In genomic region chr2:208648368-208648767, GRCh38 we compare ENCODE assay signal across 14 cellular contexts.
DNase-seq lines count a peak whose midpoint lies in the region; ATAC-seq and TF ChIP-seq lines count a peak whose summit lies in the region.
"Had no signal": no experiment of that assay in that cellular context is flagged by ENCODE, and none has a peak within 500 bp of the region (broad histone marks: within the 10 kb centered on the region; RNA-seq: fewer than 3 reads in every experiment).

No MANE protein-coding gene starts in this region.

- H3K4me3 ChIP-seq in epithelial cell of proximal tubule (ENCODE audit: low read depth, low read length) (no peak overlapping the region), Caco-2 (ENCODE audit: low read depth, low read length) (no peak overlapping the region)

- H3K36me3 ChIP-seq in Caco-2 (ENCODE audit: control insufficient read depth, insufficient read depth, low read length) = no peaks in the 10 kb centered on the region

- no peaks in the 10 kb centered on the region for H3K9me3 ChIP-seq in Caco-2

- no peaks in the 10 kb centered on the region for H3K36me3 Mint-ChIP-seq in Caco-2 (ENCODE audit: insufficient read depth, unreplicated experiment)

- ATAC-seq in GM18511 (IDR thresholded peaks at IDR 0.05; ENCODE audit: unreplicated experiment) = peak; percentile 49
- ATAC-seq in HG02759 (IDR thresholded peaks at IDR 0.05; ENCODE audit: unreplicated experiment) = peak; percentile 49
- no peak for ATAC-seq in GM19467 (IDR thresholded peaks at IDR 0.05; ENCODE audit: unreplicated experiment)
- ATAC-seq: PC-3 had no signal

- peak; percentile 71 for DNase-seq in epithelial cell of proximal tubule (ENCODE audit: low read depth)
- peak; percentile 24 for DNase-seq in mucosa of gallbladder (ENCODE audit: low spot score)
- DNase-seq in NCI-H774 (lab: John Stamatoyannopoulos, UW) = no peak
- no peak for DNase-seq in Caco-2
- DNase-seq: CD4-positive, alpha-beta T cell; NCI-H1417; NCI-H2081; NCI-H2227 treated with DMSO at 0.1 percent for 48 hours; NCI-H69; PC-3 had no signal

- H3K4me1 ChIP-seq in Caco-2 = peaks cover 15% of the 10 kb centered on the region

- no peak overlapping the region for H3K4me3 Mint-ChIP-seq in Caco-2 (ENCODE audit: unreplicated experiment)
- H3K4me3 Mint-ChIP-seq: B cell; CD4-positive, alpha-beta T cell had no signal

- no peaks in the 10 kb centered on the region for H3K27me3 ChIP-seq in Caco-2 (replicated peaks; ENCODE audit: control insufficient read depth, insufficient read depth, low read length)

- H3K27me3 Mint-ChIP-seq in Caco-2 (ENCODE audit: insufficient read depth, unreplicated experiment) = no peaks in the 10 kb centered on the region
- H3K27me3 Mint-ChIP-seq: B cell; CD4-positive, alpha-beta T cell had no signal

- no peaks in the 10 kb centered on the region for H3K4me1 Mint-ChIP-seq in Caco-2 (ENCODE audit: low read depth, unreplicated experiment)
- H3K4me1 Mint-ChIP-seq: B cell had no signal

- POLR2A ChIA-PET in Caco-2 (lab: Charles Lee) = no interaction called here

- CTCF ChIA-PET in Caco-2 (lab: Charles Lee) = no interaction called here

- no peaks in the 10 kb centered on the region for H3K9me3 Mint-ChIP-seq in Caco-2 (ENCODE audit: unreplicated experiment)
- H3K9me3 Mint-ChIP-seq: CD4-positive, alpha-beta T cell had no signal

- intact Hi-C loops in Caco-2 (cut with micrococcal nuclease; ENCODE audit: unreplicated experiment) = no loop called here

- TF ChIP-seq CTCF in epithelial cell of proximal tubule (conservative IDR thresholded peaks at IDR 0.05; ENCODE audit: low read depth, low read length) (no peak), Caco-2 (IDR thresholded peaks at IDR 0.05; ENCODE audit: insufficient read depth in 1 of 2, low read depth in 1 of 2, low read length in 1 of 2, severe bottlenecking in 1 of 2, unreplicated experiment in 1 of 2) (no peak)

- no TSS peak for BruUV-seq in Caco-2 (replicated peaks; lab: Mats Ljungman, UMichigan)

- no peak overlapping the region for H3K27ac Mint-ChIP-seq in Caco-2 (ENCODE audit: unreplicated experiment)
- H3K27ac Mint-ChIP-seq: B cell; CD4-positive, alpha-beta T cell had no signal

Comparison
In these comparisons a context has a peak if more than half of its experiments do, and no peak if none do; other contexts are left out.
1. DNase-seq: peak in epithelial cell of proximal tubule (single experiment) and mucosa of gallbladder (single experiment); none in NCI-H774 (single experiment) and Caco-2 (0 of 2).